ENCODE assay signal across 13 cellular contexts in genomic region chr15:99619712-99620111, GRCh38. TPM values are rescaled to one million over a fixed set of nuclear protein-coding genes. Genes with fewer than 3 reads are reported as not detected.
DNase-seq lines count a peak whose midpoint lies in the region; ATAC-seq and TF ChIP-seq lines count a peak whose summit lies in the region.
"Had no signal": no experiment of that assay in that cellular context is flagged by ENCODE, and none has a peak within 500 bp of the region (broad histone marks: within the 10 kb centered on the region; RNA-seq: fewer than 3 reads in every experiment).

No MANE protein-coding gene starts in this region.

- CTCF ChIA-PET in MCF 10A (lab: Yijun Ruan, JAX), result interaction anchor here (1.9 kb wide), 1 partner anchor 85 kb away, joined by 7 read pairs; no protein-coding TSS in a partner anchor

- H3K36me3 Mint-ChIP-seq in MCF 10A (ENCODE audit: insufficient read depth, unreplicated experiment), result peaks cover 16% of the 10 kb centered on the region

- no TSS peak for BruUV-seq in MCF 10A (replicated peaks; lab: Mats Ljungman, UMichigan)

- TF ChIP-seq POLR2A in breast epithelium (IDR thresholded peaks at IDR 0.05), result no peak
- no peak for TF ChIP-seq POLR2A in right lobe of liver (IDR thresholded peaks at IDR 0.05)

- H3K4me1 Mint-ChIP-seq in MCF 10A (ENCODE audit: insufficient read depth, unreplicated experiment), result peaks cover 36% of the 10 kb centered on the region

- no peaks in the 10 kb centered on the region for H3K9me3 Mint-ChIP-seq in MCF 10A (ENCODE audit: unreplicated experiment)

- no peak overlapping the region for H3K4me3 ChIP-seq in breast epithelium
- no peak overlapping the region for H3K4me3 ChIP-seq in right lobe of liver
- no peak overlapping the region for H3K4me3 ChIP-seq in upper lobe of right lung

- no peak overlapping the region for H3K4me3 Mint-ChIP-seq in MCF 10A (ENCODE audit: unreplicated experiment)
- H3K4me3 Mint-ChIP-seq: activated CD4-positive, alpha-beta T cell treated with anti-CD3 and anti-CD28 coated beads, Interleukin-2, amount 10 ng/mL, durations not matched to agents 7 days and 5 days; activated T-helper 1 cell treated with anti-CD3 and anti-CD28 coated beads, Interleukin-12 subunit alpha, Interleukin-12 subunit beta, Interleukin-2, Interleukin-4 antibody, amounts not matched to agents 30 ng/mL and 10 ng/mL and 1 ng/mL, durations not matched to agents 14 hours and 24 hours and 36 hours had no signal

- ATAC-seq in right lobe of liver (peak; percentile 67 to 79 (median 72)), upper lobe of right lung (peak; percentile 42)

- TF ChIP-seq CTCF in MCF 10A (IDR thresholded peaks at IDR 0.05; ENCODE audit: unreplicated experiment) (no peak), breast epithelium (IDR thresholded peaks at IDR 0.05) (no peak), right lobe of liver (IDR thresholded peaks at IDR 0.05) (no peak), upper lobe of right lung (IDR thresholded peaks at IDR 0.05) (no peak)

- no peaks in the 10 kb centered on the region for H3K36me3 ChIP-seq in breast epithelium
- no peaks in the 10 kb centered on the region for H3K36me3 ChIP-seq in right lobe of liver
- H3K36me3 ChIP-seq in upper lobe of right lung, result no peaks in the 10 kb centered on the region

- POLR2A ChIA-PET in MCF 10A (lab: Yijun Ruan, JAX), result interaction anchor here (0.6 to 1.9 kb wide), 2 partner anchors 14 to 1589 kb away, joined by 3 to 16 read pairs; no protein-coding TSS in a partner anchor

- H3K4me1 ChIP-seq in breast epithelium (peaks cover 0 to 13% of the 10 kb centered on the region in 2 donors), right lobe of liver (peaks cover 0 to 66% (median 13%) of the 10 kb centered on the region in 4 donors), upper lobe of right lung (peaks cover 31% of the 10 kb centered on the region)

- H3K27me3 Mint-ChIP-seq in MCF 10A (ENCODE audit: insufficient read depth, unreplicated experiment), result no peaks in the 10 kb centered on the region
- H3K27me3 Mint-ChIP-seq: activated CD4-positive, alpha-beta T cell treated with anti-CD3 and anti-CD28 coated beads, Interleukin-2, amount 10 ng/mL, durations not matched to agents 7 days and 5 days had no signal

- no peak overlapping the region for H3K27ac ChIP-seq in breast epithelium
- peak overlapping the region; percentile 45 to 86 (median 75) for H3K27ac ChIP-seq in right lobe of liver
- peak overlapping the region; percentile 43 for H3K27ac ChIP-seq in upper lobe of right lung

- WGBS in right lobe of liver (ENCODE audit: insufficient coverage, low coverage, low lambda C conversion rate, missing lambda C conversion rate), result 15% methylated on average over 2 of the region's 2 CpGs

- H3K9me3 ChIP-seq in breast epithelium (no peaks in the 10 kb centered on the region), right lobe of liver (no peaks in the 10 kb centered on the region), upper lobe of right lung (no peaks in the 10 kb centered on the region)

- H3K27ac Mint-ChIP-seq in MCF 10A (ENCODE audit: low read depth, unreplicated experiment), result peak overlapping the region; percentile 59
- H3K27ac Mint-ChIP-seq: activated CD4-positive, alpha-beta T cell treated with anti-CD3 and anti-CD28 coated beads, Interleukin-2, amount 10 ng/mL, durations not matched to agents 7 days and 5 days; activated T-helper 1 cell treated with anti-CD3 and anti-CD28 coated beads, Interleukin-12 subunit alpha, Interleukin-12 subunit beta, Interleukin-2, Interleukin-4 antibody, amounts not matched to agents 30 ng/mL and 10 ng/mL and 1 ng/mL, durations not matched to agents 14 hours and 24 hours and 36 hours had no signal

- intact Hi-C loops in MCF 10A (cut with micrococcal nuclease) (no loop called here), breast epithelium (cut with DNase I; ENCODE audit: low total_unique reads) (no loop called here), right lobe of liver (cut with DNase I) (no loop called here), upper lobe of right lung (cut with DNase I) (no loop called here)

- H3K27me3 ChIP-seq in breast epithelium (no peaks in the 10 kb centered on the region), right lobe of liver (no peaks in the 10 kb centered on the region), upper lobe of right lung (no peaks in the 10 kb centered on the region)

- DNase-seq in MCF 10A (ENCODE audit: unreplicated experiment) (peak; percentile 33), breast epithelium (ENCODE audit: low spot score in 2 of 2) (no peak), amniotic epithelial cell (ENCODE audit: low read depth) (peak; percentile 69), right lobe of liver (no peak), upper lobe of right lung (no peak), germinal center (ENCODE audit: low spot score) (no peak), GOT3 (lab: John Stamatoyannopoulos, UW) (no peak), NAMALWA (ENCODE audit: low spot score) (no peak)
- DNase-seq: activated CD4-positive, alpha-beta T cell treated with anti-CD3 and anti-CD28 coated beads, Interleukin-2, amount 10 ng/mL, durations not matched to agents 7 days and 5 days; kidney glomerular epithelial cell; NCI-H1417; NCI-H510A had no signal

RNA-seq across cellular contexts. Expression of gene MEF2A, which starts 53.9 kb away (rescaled TPM):
- total RNA-seq in MCF 10A (2022) (52.9 and 55.2 TPM in 2 replicates), breast epithelium (10 to 100 TPM; 41.6 to 77.6 (median 63.4) TPM), right lobe of liver (10 to 100 TPM; 20.1 to 35.5 (median 25.4) TPM), upper lobe of right lung (86.8 TPM)

Comparison
In these comparisons a context has a peak if more than half of its experiments do, and no peak if none do; other contexts are left out.
1. DNase-seq: peak in MCF 10A (single experiment) and amniotic epithelial cell (single experiment); none in breast epithelium (0 of 2), right lobe of liver (0 of 3), upper lobe of right lung (single experiment), germinal center (single experiment), GOT3 (single experiment) and NAMALWA (single experiment).
2. H3K27ac ChIP-seq: peak in right lobe of liver (3 of 3) and upper lobe of right lung (single experiment); none in breast epithelium (0 of 2).